In the genomic region with DNA sequence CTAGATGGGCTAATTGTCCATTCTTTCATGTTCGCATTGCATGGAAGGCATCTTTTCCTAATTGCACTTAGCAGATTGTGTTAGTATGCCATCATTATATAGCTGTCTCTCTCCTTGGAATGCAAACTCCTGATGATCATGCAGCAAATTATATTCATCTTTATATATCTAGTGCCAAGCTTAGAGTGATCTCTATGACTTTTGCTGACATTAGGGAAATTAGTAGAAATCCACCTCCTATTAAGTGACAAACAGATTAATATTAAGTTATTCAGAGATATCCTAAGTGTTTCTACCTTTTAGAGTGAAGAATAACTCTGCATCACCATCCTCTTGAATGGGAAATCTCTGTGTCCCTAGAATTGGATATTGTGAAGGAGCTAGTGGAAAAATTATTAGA, we compare ENCODE assay signal across 25 cellular contexts.
DNase-seq lines count a peak whose midpoint lies in the region; ATAC-seq, FAIRE-seq and TF ChIP-seq lines count a peak whose summit lies in the region.
"Had no signal": no experiment of that assay in that cellular context is flagged by ENCODE, and none has a peak within 500 bp of the region (broad histone marks: within the 10 kb centered on the region; RNA-seq: fewer than 3 reads in every experiment).

No MANE protein-coding gene starts in this region.

- H3K9ac ChIP-seq in Karpas-422 (ENCODE audit: low read length), result no peak overlapping the region
- H3K9ac ChIP-seq: BLaER1 had no signal

- H3K27me3 Mint-ChIP-seq in progenitor cell of endocrine pancreas, result no peaks in the 10 kb centered on the region
- H3K27me3 Mint-ChIP-seq: CD4-positive, alpha-beta memory T cell; CD4-positive, CD25-positive, alpha-beta regulatory T cell; CD8-positive, alpha-beta memory T cell had no signal

- no peak for FAIRE-seq in A549 (lab: Jason Lieb, UNC)
- FAIRE-seq: GM12878, GM12892, GM18507 had no signal

- no peaks in the 10 kb centered on the region for H3K36me3 ChIP-seq in Karpas-422 (ENCODE audit: insufficient read depth, low read length)
- no peaks in the 10 kb centered on the region for H3K36me3 ChIP-seq in WERI-Rb-1
- H3K36me3 ChIP-seq: BE2C, BLaER1 had no signal

- no peaks in the 10 kb centered on the region for H3K9me2 ChIP-seq in Karpas-422 (replicated peaks; ENCODE audit: insufficient read depth, low read length)

- no peak for TF ChIP-seq POLR2A in A549 (IDR thresholded peaks at IDR 0.05; ENCODE audit: low read length)

- H3K9me3 ChIP-seq in A549 (no peaks in the 10 kb centered on the region), Karpas-422 (ENCODE audit: low read length) (peaks cover 62% of the 10 kb centered on the region), WERI-Rb-1 (ENCODE audit: severe bottlenecking) (no peaks in the 10 kb centered on the region)
- H3K9me3 ChIP-seq: BLaER1 had no signal

- no peaks in the 10 kb centered on the region for H3K36me3 Mint-ChIP-seq in progenitor cell of endocrine pancreas (ENCODE audit: insufficient read depth)
- H3K36me3 Mint-ChIP-seq: CD14-positive monocyte; CD4-positive, alpha-beta memory T cell; CD4-positive, CD25-positive, alpha-beta regulatory T cell; CD8-positive, alpha-beta memory T cell had no signal

- ATAC-seq in A549 (no peak), HG03439 (IDR thresholded peaks at IDR 0.05; ENCODE audit: unreplicated experiment) (no peak)
- ATAC-seq: GM12878 had no signal

- H3K4me3 ChIP-seq in A549, result no peak overlapping the region
- H3K4me3 ChIP-seq in Karpas-422 (ENCODE audit: low read length), result no peak overlapping the region
- no peak overlapping the region for H3K4me3 ChIP-seq in WERI-Rb-1 (ENCODE audit: low read depth, low read length)
- H3K4me3 ChIP-seq: BLaER1, GM12878 had no signal

- H3K27me3 ChIP-seq in Karpas-422 (ENCODE audit: low read length) (no peaks in the 10 kb centered on the region), WERI-Rb-1 (ENCODE audit: insufficient read depth, low read depth, severe bottlenecking) (no peaks in the 10 kb centered on the region)
- H3K27me3 ChIP-seq: BE2C, BLaER1 had no signal

- CTCF ChIA-PET in A549 (lab: Yijun Ruan, JAX), result interaction anchor here (0.6 to 1.4 kb wide), 2 partner anchors 10 to 12 kb away, joined by 3 to 4 read pairs; no protein-coding TSS in a partner anchor

- peaks cover 5% of the 10 kb centered on the region for H3K4me1 Mint-ChIP-seq in progenitor cell of endocrine pancreas (ENCODE audit: low read depth)
- H3K4me1 Mint-ChIP-seq: CD14-positive monocyte; CD4-positive, alpha-beta memory T cell; CD4-positive, CD25-positive, alpha-beta regulatory T cell; CD8-positive, alpha-beta memory T cell had no signal

- DNase-seq in NCI-H510A treated with DMSO at 0.1 percent for 48 hours (lab: John Stamatoyannopoulos, UW) (peak; percentile 49), NCI-H510A (lab: John Stamatoyannopoulos, UW) (no peak), A549 (ENCODE audit: low read depth in 1 of 2, low spot score in 1 of 2) (no peak), Karpas-422 (peak; percentile 4), WERI-Rb-1 (no peak), progenitor cell of endocrine pancreas (ENCODE audit: low spot score, unreplicated experiment) (no peak)
- DNase-seq: ACHN; BE2C; C1 segment of cervical spinal cord; CD4-positive, alpha-beta memory T cell; CD4-positive, CD25-positive, alpha-beta regulatory T cell; CD8-positive, alpha-beta memory T cell; COR-L47; DMS 273 treated with DMSO at 0.1 percent for 48 hours; DND-41; EL; GDM1 had no signal

- no peak for TF ChIP-seq CTCF in A549 (IDR thresholded peaks at IDR 0.05)
- TF ChIP-seq CTCF in VCaP (conservative IDR thresholded peaks at IDR 0.05), result no peak
- no peak for TF ChIP-seq CTCF in WERI-Rb-1 (IDR thresholded peaks at IDR 0.05; ENCODE audit: low read depth, low read length)
- TF ChIP-seq CTCF in progenitor cell of endocrine pancreas (IDR thresholded peaks at IDR 0.05; ENCODE audit: unreplicated experiment), result no peak

- H3K4me1 ChIP-seq in A549, result no peaks in the 10 kb centered on the region
- no peaks in the 10 kb centered on the region for H3K4me1 ChIP-seq in Karpas-422 (ENCODE audit: low read length)
- H3K4me1 ChIP-seq: BE2C, BLaER1 had no signal

- no peak overlapping the region for H3K27ac Mint-ChIP-seq in progenitor cell of endocrine pancreas
- H3K27ac Mint-ChIP-seq: CD4-positive, alpha-beta memory T cell; CD4-positive, CD25-positive, alpha-beta regulatory T cell; CD8-positive, alpha-beta memory T cell had no signal

- POLR2A ChIA-PET in A549 (lab: Yijun Ruan, JAX), result no interaction called here

- WGBS in A549 (ENCODE audit: missing lambda C conversion rate), result 83% methylated on average over 1 of the region's 1 CpG

- no peak overlapping the region for H3K4me2 ChIP-seq in A549
- no peak overlapping the region for H3K4me2 ChIP-seq in Karpas-422 (ENCODE audit: low read depth, low read length, poor library complexity, severe bottlenecking)
- H3K4me2 ChIP-seq: BLaER1 had no signal

- peaks cover 11% of the 10 kb centered on the region for H3K9me3 Mint-ChIP-seq in progenitor cell of endocrine pancreas (ENCODE audit: low read depth)

- TF ChIP-seq RAD21 in A549 (conservative IDR thresholded peaks at IDR 0.05 in 1 of 2, IDR thresholded peaks at IDR 0.05 in 1 of 2), result no peak

- H3K79me2 ChIP-seq in Karpas-422 (ENCODE audit: low read length), result no peaks in the 10 kb centered on the region

- H4K20me1 ChIP-seq in Karpas-422 (ENCODE audit: insufficient read depth, low read depth, low read length), result no peaks in the 10 kb centered on the region
- H4K20me1 ChIP-seq: BLaER1 had no signal

- H2AFZ ChIP-seq in Karpas-422 (ENCODE audit: low read length), result no peak overlapping the region

- H3K4me3 Mint-ChIP-seq in progenitor cell of endocrine pancreas (ENCODE audit: low read depth), result no peak overlapping the region
- H3K4me3 Mint-ChIP-seq: CD14-positive monocyte; CD4-positive, alpha-beta memory T cell; CD4-positive, CD25-positive, alpha-beta regulatory T cell; CD8-positive, alpha-beta memory T cell had no signal

- no peak for TF ChIP-seq EP300 in A549 (IDR thresholded peaks at IDR 0.05)

- H3K27ac ChIP-seq in A549 (no peak overlapping the region), Karpas-422 (ENCODE audit: low read length) (no peak overlapping the region), VCaP (peak overlapping the region; percentile 90), WERI-Rb-1 (no peak overlapping the region)
- H3K27ac ChIP-seq: 22Rv1, BLaER1 had no signal

TF ChIP-seq in A549, 52 proteins besides CTCF, POLR2A, EP300 and RAD21:
- TF ChIP-seq MAFK (IDR thresholded peaks at IDR 0.05; ENCODE audit: partially characterized antibody) (peak; percentile 14), GATA3 (IDR thresholded peaks at IDR 0.05; ENCODE audit: borderline replicate concordance) (no peak), CBX8 (IDR thresholded peaks at IDR 0.05) (no peak), EHMT2 (IDR thresholded peaks at IDR 0.05; ENCODE audit: low read depth) (no peak)

Comparison
In these comparisons a context has a peak if more than half of its experiments do, and no peak if none do; other contexts are left out.
1. DNase-seq: peak in NCI-H510A treated with DMSO at 0.1 percent for 48 hours (single experiment) and Karpas-422 (single experiment); none in NCI-H510A (single experiment), A549 (0 of 2), WERI-Rb-1 (single experiment) and progenitor cell of endocrine pancreas (single experiment).